1 cellular context compared by ENCODE assay signal in genomic region chr12:123365141-123365917, GRCh38.
A peak's percentile ranks its signal among the peaks of the same experiment; 100 is the strongest.
TF ChIP-seq lines count a peak whose summit lies in the region.

No MANE protein-coding gene starts in this region.

TF ChIP-seq in K562, 482 proteins besides CTCF, POLR2A, EP300 and RAD21 (continued from another document and continues in another):
- peak; percentile 93 for TF ChIP-seq MAX (CRISPR knock-in tag; IDR thresholded peaks at IDR 0.05)
- TF ChIP-seq ELF2 (CRISPR knock-in tag; IDR thresholded peaks at IDR 0.05), result no peak
- no peak for TF ChIP-seq RNF219 (CRISPR knock-in tag; IDR thresholded peaks at IDR 0.05)
- TF ChIP-seq MYNN (IDR thresholded peaks at IDR 0.05), result no peak
- no peak for TF ChIP-seq MYNN (CRISPR knock-in tag; IDR thresholded peaks at IDR 0.05)
- no peak for TF ChIP-seq OTX1 (CRISPR knock-in tag; IDR thresholded peaks at IDR 0.05)
- no peak for TF ChIP-seq MBD2 (IDR thresholded peaks at IDR 0.05; ENCODE audit: borderline replicate concordance, low read depth)
- TF ChIP-seq NCOA2 (IDR thresholded peaks at IDR 0.05; ENCODE audit: partially characterized antibody in 2 of 2), result no peak
- TF ChIP-seq MGA (IDR thresholded peaks at IDR 0.05), result peak; percentile 83
- peak; percentile 23; the same call in 1 of the 2 replicates for TF ChIP-seq BCOR (IDR thresholded peaks at IDR 0.05)
- 0 out of 2 replicates have a peak, but pooled peaks have one; percentile 38 for TF ChIP-seq ZNF764 (CRISPR knock-in tag; IDR thresholded peaks at IDR 0.05; ENCODE audit: low read depth)
- TF ChIP-seq PHF8 (IDR thresholded peaks at IDR 0.05; ENCODE audit: borderline replicate concordance, low read length), result peak; percentile 58; the same call in 1 of the 2 replicates
- no peak for TF ChIP-seq YBX1 (IDR thresholded peaks at IDR 0.05)
- 0 out of 2 replicates have a peak, but pooled peaks have one; percentile 19 for TF ChIP-seq NCOA1 (IDR thresholded peaks at IDR 0.05; ENCODE audit: low read depth)
- TF ChIP-seq ZNF589 (CRISPR knock-in tag; IDR thresholded peaks at IDR 0.05; ENCODE audit: low read depth), result peak; percentile 66; the same call in 1 of the 2 replicates
- TF ChIP-seq NRF1 (conservative IDR thresholded peaks at IDR 0.05 in 1 of 2, IDR thresholded peaks at IDR 0.05 in 1 of 2), result peak; percentile 99
- no peak for TF ChIP-seq ZBTB8A (IDR thresholded peaks at IDR 0.05; ENCODE audit: partially characterized antibody)
- TF ChIP-seq USF2 (CRISPR knock-in tag; IDR thresholded peaks at IDR 0.05), result peak; percentile 81
- no peak for TF ChIP-seq ZNF311 (CRISPR knock-in tag; IDR thresholded peaks at IDR 0.05)
- TF ChIP-seq HES1 (IDR thresholded peaks at IDR 0.05; ENCODE audit: low read depth), result 0 out of 2 replicates have a peak, but pooled peaks have one; percentile 34
- 0 out of 2 replicates have a peak, but pooled peaks have one; percentile 12 for TF ChIP-seq RREB1 (CRISPR knock-in tag; IDR thresholded peaks at IDR 0.05)
- TF ChIP-seq NR3C1 (CRISPR knock-in tag; IDR thresholded peaks at IDR 0.05), result no peak
- TF ChIP-seq YY1 (IDR thresholded peaks at IDR 0.05; ENCODE audit: borderline replicate concordance in 1 of 3, control insufficient read depth in 1 of 3, extremely low read depth in 1 of 3, insufficient read depth in 3 of 3, insufficient read length in 1 of 3, insufficient replicate concordance in 2 of 3, low read depth in 1 of 3, low read length in 2 of 3), result peak in 2 of 3 experiments; percentile 4 to 62
- TF ChIP-seq GABPB2 (CRISPR knock-in tag; conservative IDR thresholded peaks at IDR 0.05), result 0 out of 2 replicates have a peak, but pooled peaks have one; percentile 47
- TF ChIP-seq TFE3 (CRISPR knock-in tag; IDR thresholded peaks at IDR 0.05), result peak; percentile 100
- TF ChIP-seq HCFC1 (IDR thresholded peaks at IDR 0.05; ENCODE audit: low read depth, low read length), result peak; percentile 87
- TF ChIP-seq ZNF830 (CRISPR knock-in tag; IDR thresholded peaks at IDR 0.05), result peak; percentile 81; the same call in 1 of the 2 replicates
- no peak for TF ChIP-seq HMG20A (CRISPR knock-in tag; conservative IDR thresholded peaks at IDR 0.05)
- TF ChIP-seq COPS2 (conservative IDR thresholded peaks at IDR 0.05), result no peak
- TF ChIP-seq SNAPC5 (CRISPR knock-in tag; IDR thresholded peaks at IDR 0.05), result no peak
- no peak for TF ChIP-seq HNRNPK (IDR thresholded peaks at IDR 0.05; ENCODE audit: low read depth, low read length, poor library complexity, severe bottlenecking)
- TF ChIP-seq ZBED1 (IDR thresholded peaks at IDR 0.05), result no peak
- TF ChIP-seq ZNF76 (CRISPR knock-in tag; IDR thresholded peaks at IDR 0.05; ENCODE audit: borderline replicate concordance), result no peak
- no peak for TF ChIP-seq ZNF239 (CRISPR knock-in tag; IDR thresholded peaks at IDR 0.05)
- peak in 1 of 2 experiments; percentile 25; a peak in 1 of 4 replicates for TF ChIP-seq SRF (CRISPR knock-in tag; IDR thresholded peaks at IDR 0.05)
- TF ChIP-seq TSC22D4 (tag; IDR thresholded peaks at IDR 0.05), result no peak
- no peak for TF ChIP-seq HNRNPUL1 (IDR thresholded peaks at IDR 0.05; ENCODE audit: low read length)
- no peak for TF ChIP-seq ZNF217 (CRISPR knock-in tag; IDR thresholded peaks at IDR 0.05)
